In the genomic region with DNA sequence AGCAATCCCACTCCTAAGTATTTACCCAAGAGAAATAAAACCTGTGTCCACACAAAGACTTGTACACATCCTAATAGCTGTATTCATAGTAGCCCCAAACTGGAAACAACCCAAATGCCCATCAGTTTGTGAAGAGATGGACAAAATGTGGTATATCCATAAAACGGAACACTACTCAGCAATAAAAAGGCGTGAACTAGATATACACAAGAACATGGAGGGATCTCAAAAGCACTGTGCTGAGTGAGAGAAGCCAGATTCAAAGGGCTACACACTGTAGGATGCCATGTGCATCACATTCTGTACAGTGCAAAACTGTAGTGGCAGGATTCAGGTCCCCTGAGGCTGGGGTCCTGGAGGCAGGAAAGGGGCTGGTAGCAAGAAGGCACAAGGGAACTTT, we compare ENCODE assay signal across 1 cellular context. TPM values are rescaled to one million over a fixed set of nuclear protein-coding genes. Genes with fewer than 3 reads are reported as not detected.
"Had no signal": no experiment of that assay in that cellular context is flagged by ENCODE, and none has a peak within 500 bp of the region (broad histone marks: within the 10 kb centered on the region; RNA-seq: fewer than 3 reads in every experiment).

No MANE protein-coding gene starts in this region.

RNA-seq across cellular contexts. Expression of gene IGSF3, which starts 22.5 kb away (rescaled TPM):
- polyA plus RNA-seq: IgD-negative memory B cell had no signal
